Comparison of ENCODE assay signal across 15 cellular contexts in genomic region chr7:55198634-55199366, GRCh38.
"Had no signal": no experiment of that assay in that cellular context is flagged by ENCODE, and none has a peak within 500 bp of the region (broad histone marks: within the 10 kb centered on the region; RNA-seq: fewer than 3 reads in every experiment).

No MANE protein-coding gene starts in this region.

- H3K27me3 ChIP-seq: esophagus squamous epithelium, gastroesophageal sphincter, transverse colon had no signal

- DNase-seq: esophagus squamous epithelium; foreskin fibroblast; glutamatergic neuron; left ventricle myocardium inferior; naive thymus-derived CD4-positive, alpha-beta T cell; nephron progenitor cell; stimulated activated CD4-positive, alpha-beta T cell treated with anti-CD3 and anti-CD28 coated beads, Interleukin-2, amount 100 ng/mL, for 24 hours; stimulated activated CD4-positive, alpha-beta T cell treated with anti-CD3 and anti-CD28 coated beads, Interleukin-4, amount 100 ng/mL, for 4 hours; stimulated activated naive B cell treated with anti-CD40 and anti-IgM and Interleukin-4, amounts not matched to agents 10 μg/mL and 1 μg/mL and 100 μg/mL, for 72 hours; stimulated activated naive CD8-positive, alpha-beta T cell treated with anti-CD3 and anti-CD28 coated beads, Interleukin-15, amount 100 ng/mL, for 72 hours; substantia nigra; transverse colon had no signal

- H3K27ac ChIP-seq: esophagus squamous epithelium, left ventricle myocardium inferior, thoracic aorta, transverse colon had no signal

- ATAC-seq: gastroesophageal sphincter; naive thymus-derived CD4-positive, alpha-beta T cell; sciatic nerve; stimulated activated naive B cell treated with anti-CD40 and anti-IgM and Interleukin-4, amounts not matched to agents 10 μg/mL and 1 μg/mL and 100 μg/mL, for 72 hours; stimulated activated naive CD8-positive, alpha-beta T cell treated with anti-CD3 and anti-CD28 coated beads, Interleukin-15, amount 100 ng/mL, for 72 hours had no signal

- H3K4me3 ChIP-seq: esophagus squamous epithelium, gastroesophageal sphincter, left ventricle myocardium inferior, thoracic aorta, transverse colon had no signal

- H3K9me3 ChIP-seq: esophagus squamous epithelium, gastroesophageal sphincter, left ventricle myocardium inferior, thoracic aorta, transverse colon had no signal
